In the genomic region with DNA sequence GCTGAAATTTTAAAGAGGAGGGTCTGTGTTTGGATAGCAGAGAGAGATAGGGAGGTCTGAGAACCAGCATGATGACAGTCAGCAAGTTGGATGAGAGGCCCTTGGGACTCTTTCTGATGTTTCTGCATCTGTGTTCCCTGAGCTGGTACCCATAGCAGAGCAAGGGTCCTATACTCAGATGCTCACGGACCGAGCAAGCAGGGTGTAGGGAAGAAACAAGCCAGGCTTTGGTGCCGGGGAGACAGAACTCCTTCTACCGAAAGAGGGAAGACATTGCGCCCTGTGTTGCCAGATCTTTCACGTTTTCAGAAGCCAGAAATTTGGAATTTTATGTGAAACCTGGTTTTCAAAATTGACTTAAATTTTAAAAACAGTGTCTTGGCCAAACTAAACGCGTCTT, we compare ENCODE assay signal across 13 cellular contexts. TPM values are rescaled to one million over a fixed set of nuclear protein-coding genes. Genes with fewer than 3 reads are reported as not detected.
DNase-seq lines count a peak whose midpoint lies in the region; ATAC-seq and TF ChIP-seq lines count a peak whose summit lies in the region.
"Had no signal": no experiment of that assay in that cellular context is flagged by ENCODE, and none has a peak within 500 bp of the region (broad histone marks: within the 10 kb centered on the region; RNA-seq: fewer than 3 reads in every experiment).

No MANE protein-coding gene starts in this region.

- H3K36me3 Mint-ChIP-seq in activated CD4-positive, alpha-beta T cell treated with anti-CD3 and anti-CD28 coated beads, Interleukin-2, amount 10 ng/mL, durations not matched to agents 7 days and 5 days (ENCODE audit: low read depth) = peaks cover 80% of the 10 kb centered on the region
- H3K36me3 Mint-ChIP-seq in mesothelial cell of epicardium = peaks cover 29% of the 10 kb centered on the region

- no peak overlapping the region for H3K4me3 ChIP-seq in brain microvascular endothelial cell (ENCODE audit: low read depth, low read length)
- peak overlapping the region; percentile 41 for H3K4me3 ChIP-seq in thoracic aorta
- no peak overlapping the region for H3K4me3 ChIP-seq in transverse colon
- H3K4me3 ChIP-seq in mucosa of descending colon = no peak overlapping the region

- no peak for TF ChIP-seq EP300 in transverse colon (IDR thresholded peaks at IDR 0.05; ENCODE audit: low read depth)

- peak overlapping the region; percentile 91 for H3K27ac Mint-ChIP-seq in activated CD4-positive, alpha-beta T cell treated with anti-CD3 and anti-CD28 coated beads, Interleukin-2, amount 10 ng/mL, durations not matched to agents 7 days and 5 days
- peak overlapping the region; percentile 96 for H3K27ac Mint-ChIP-seq in mesothelial cell of epicardium

- TF ChIP-seq POLR2A in transverse colon (IDR thresholded peaks at IDR 0.05) = no peak

- no peaks in the 10 kb centered on the region for H3K9me3 ChIP-seq in thoracic aorta
- H3K9me3 ChIP-seq in transverse colon = no peaks in the 10 kb centered on the region
- H3K9me3 ChIP-seq in mucosa of descending colon = no peaks in the 10 kb centered on the region

- H3K4me3 Mint-ChIP-seq in activated CD4-positive, alpha-beta T cell treated with anti-CD3 and anti-CD28 coated beads, Interleukin-2, amount 10 ng/mL, durations not matched to agents 7 days and 5 days = no peak overlapping the region
- no peak overlapping the region for H3K4me3 Mint-ChIP-seq in mesothelial cell of epicardium

- H3K27me3 Mint-ChIP-seq in activated CD4-positive, alpha-beta T cell treated with anti-CD3 and anti-CD28 coated beads, Interleukin-2, amount 10 ng/mL, durations not matched to agents 7 days and 5 days = no peaks in the 10 kb centered on the region
- H3K27me3 Mint-ChIP-seq in mesothelial cell of epicardium (ENCODE audit: low read depth) = no peaks in the 10 kb centered on the region
- H3K27me3 Mint-ChIP-seq: activated CD4-positive, alpha-beta T cell treated with anti-CD3 and anti-CD28 coated beads, Interleukin-2, amount 10 ng/mL, durations not matched to agents 24 days and 14 days had no signal

- intact Hi-C loops in transverse colon (cut with DNase I; ENCODE audit: low total_unique reads) (no loop called here), mucosa of descending colon (cut with DNase I, micrococcal nuclease) (no loop called here)

- peaks cover 71% of the 10 kb centered on the region for H3K4me1 Mint-ChIP-seq in activated CD4-positive, alpha-beta T cell treated with anti-CD3 and anti-CD28 coated beads, Interleukin-2, amount 10 ng/mL, durations not matched to agents 7 days and 5 days
- peaks cover 57% of the 10 kb centered on the region for H3K4me1 Mint-ChIP-seq in mesothelial cell of epicardium

- H3K36me3 ChIP-seq in brain microvascular endothelial cell (replicated peaks) (peaks cover 5% of the 10 kb centered on the region), thoracic aorta (peaks cover 14% of the 10 kb centered on the region), transverse colon (peaks cover 0 to 8% (median 3%) of the 10 kb centered on the region in 4 donors), mucosa of descending colon (ENCODE audit: low read depth) (no peaks in the 10 kb centered on the region)

- POLR2A ChIA-PET in activated CD4-positive, alpha-beta T cell treated with anti-CD3 and anti-CD28 coated beads, Interleukin-2, amount 10 ng/mL, durations not matched to agents 7 days and 5 days (lab: Charles Lee) = interaction anchor here (0.6 kb wide), 1 partner anchor 141 kb away, joined by 3 read pairs; no protein-coding TSS in a partner anchor

- H3K27ac ChIP-seq in brain microvascular endothelial cell = peak overlapping the region; percentile 88
- H3K27ac ChIP-seq in thoracic aorta = peak overlapping the region; percentile 74 to 78
- H3K27ac ChIP-seq in transverse colon = peak overlapping the region in 2 of 4 donors; percentile 0 to 5
- H3K27ac ChIP-seq: foreskin keratinocyte had no signal

- 98 to 100% methylated on average over 2 to 8 of the region's 8 CpGs for WGBS in transverse colon (ENCODE audit: low coverage in 1 of 2), 2 donors

- in situ Hi-C loops in brain microvascular endothelial cell (cut with HindIII; ENCODE audit: low pct_ligation_motif_present, low sequenced_read_pairs) (no loop called here), transverse colon (cut with MboI; ENCODE audit: low pct_ligation_motif_present in 1 of 4, low pct_unique_long_range_greater_than_20kb in 1 of 4, low sequenced_read_pairs in 3 of 4) (no loop called here)

- ATAC-seq in thoracic aorta (ENCODE audit: insufficient number of reproducible peaks, low FRiP score, low read depth) (no peak), mucosa of descending colon (no peak), HG03457 (IDR thresholded peaks at IDR 0.05; ENCODE audit: unreplicated experiment) (no peak)
- ATAC-seq: foreskin keratinocyte had no signal

- TF ChIP-seq CTCF in brain microvascular endothelial cell (IDR thresholded peaks at IDR 0.05; ENCODE audit: low read depth, low read length, missing control alignments) (no peak), mesothelial cell of epicardium (IDR thresholded peaks at IDR 0.05; ENCODE audit: unreplicated experiment) (no peak), thoracic aorta (IDR thresholded peaks at IDR 0.05) (no peak), transverse colon (IDR thresholded peaks at IDR 0.05) (no peak), mucosa of descending colon (IDR thresholded peaks at IDR 0.05) (no peak)

- H3K4me1 ChIP-seq in thoracic aorta (ENCODE audit: control insufficient read depth in 1 of 2, low read depth in 2 of 2) (peaks cover 54 to 85% of the 10 kb centered on the region in 2 donors), transverse colon (peaks cover 0 to 28% (median 6%) of the 10 kb centered on the region in 4 donors), mucosa of descending colon (ENCODE audit: low read depth) (peaks cover 4% of the 10 kb centered on the region)

- CTCF ChIA-PET in activated CD4-positive, alpha-beta T cell treated with anti-CD3 and anti-CD28 coated beads, Interleukin-2, amount 10 ng/mL, durations not matched to agents 7 days and 5 days (lab: Charles Lee) = no interaction called here

- H3K9me3 Mint-ChIP-seq in activated CD4-positive, alpha-beta T cell treated with anti-CD3 and anti-CD28 coated beads, Interleukin-2, amount 10 ng/mL, durations not matched to agents 7 days and 5 days = peaks cover 11% of the 10 kb centered on the region
- H3K9me3 Mint-ChIP-seq in mesothelial cell of epicardium = peaks cover 3% of the 10 kb centered on the region

- H3K27me3 ChIP-seq in brain microvascular endothelial cell (replicated peaks) = no peaks in the 10 kb centered on the region
- H3K27me3 ChIP-seq in thoracic aorta (replicated peaks; ENCODE audit: insufficient read depth) = no peaks in the 10 kb centered on the region
- no peaks in the 10 kb centered on the region for H3K27me3 ChIP-seq in transverse colon
- H3K27me3 ChIP-seq: foreskin keratinocyte had no signal

- no peak for DNase-seq in activated CD4-positive, alpha-beta T cell treated with anti-CD3 and anti-CD28 coated beads, Interleukin-2, amount 10 ng/mL, durations not matched to agents 7 days and 5 days
- DNase-seq in activated CD4-positive, alpha-beta T cell treated with anti-CD3 and anti-CD28 coated beads for 48 hours = no peak
- DNase-seq in brain microvascular endothelial cell (no peak), mesothelial cell of epicardium (ENCODE audit: low spot score in 2 of 2, unreplicated experiment in 2 of 2) (no peak), thoracic aorta (ENCODE audit: low spot score) (no peak), transverse colon (no peak), mucosa of descending colon (no peak)
- DNase-seq: activated CD4-positive, alpha-beta T cell treated with anti-CD3 and anti-CD28 coated beads, Interleukin-2, amount 10 ng/mL, durations not matched to agents 24 days and 14 days; foreskin keratinocyte; midbrain; stimulated activated CD4-positive, alpha-beta T cell treated with anti-CD3 and anti-CD28 coated beads, Interleukin-2, amount 100 ng/mL, for 24 hours; T-helper 9 cell had no signal

RNA-seq across cellular contexts. Expression of gene NEDD9, which starts 34.6 kb away (rescaled TPM):
- 10 to 100 TPM; 42.7 to 47.7 TPM for total RNA-seq in activated CD4-positive, alpha-beta T cell treated with anti-CD3 and anti-CD28 coated beads, Interleukin-2, amount 10 ng/mL, durations not matched to agents 7 days and 5 days
- 25.5 to 28.6 TPM (median 27.4 TPM) in 3 replicates for total RNA-seq in mesothelial cell of epicardium
- total RNA-seq in thoracic aorta = 100 to 1,000 TPM; 122 to 181 TPM
- total RNA-seq in transverse colon = 10 to 100 TPM; 34.6 to 82.7 (median 72.3) TPM
- total RNA-seq in mucosa of descending colon = 10 to 100 TPM; 41.4 to 66.6 (median 62.1) TPM
